27 cellular contexts compared by ENCODE assay signal in genomic region chr7:116454377-116454776, GRCh38. TPM values are rescaled to one million over a fixed set of nuclear protein-coding genes. Genes with fewer than 3 reads are reported as not detected.
"Had no signal": no experiment of that assay in that cellular context is flagged by ENCODE, and none has a peak within 500 bp of the region (broad histone marks: within the 10 kb centered on the region; RNA-seq: fewer than 3 reads in every experiment).

No MANE protein-coding gene starts in this region.

- H3K27me3 ChIP-seq: gastroesophageal sphincter, hepatocyte, pancreas, upper lobe of left lung, vagina had no signal

- H3K4me3 ChIP-seq: gastroesophageal sphincter, hepatocyte, pancreas, prostate gland, smooth muscle cell, upper lobe of left lung, vagina had no signal

- H3K79me2 ChIP-seq: hepatocyte had no signal

- H3K36me3 Mint-ChIP-seq: naive thymus-derived CD4-positive, alpha-beta T cell; stimulated activated memory B cell treated with anti-CD40 and anti-IgM and Interleukin-4, amounts not matched to agents 10 μg/mL and 1 μg/mL and 100 μg/mL, for 72 hours had no signal

- H3K27ac ChIP-seq: gastroesophageal sphincter, hepatocyte, pancreas, prostate gland, upper lobe of left lung, vagina had no signal

- H3K4me1 ChIP-seq: pancreas, prostate gland, vagina had no signal

- H3K9me3 ChIP-seq: gastroesophageal sphincter, pancreas, prostate gland, upper lobe of left lung, vagina had no signal

- H3K4me1 Mint-ChIP-seq: activated B cell treated with CpG ODN at 0.5 μM for 24 hours; activated T-helper 17 cell treated with anti-CD3 and anti-CD28 coated beads, Interleukin-2, amount 50 U/mL, for 72 hours; naive thymus-derived CD4-positive, alpha-beta T cell; stimulated activated memory B cell treated with anti-CD40 and anti-IgM and Interleukin-4, amounts not matched to agents 10 μg/mL and 1 μg/mL and 100 μg/mL, for 72 hours; stimulated activated naive CD8-positive, alpha-beta T cell treated with anti-CD3 and anti-CD28 coated beads, Interleukin-15, amount 100 ng/mL, for 72 hours had no signal

- H3K27ac Mint-ChIP-seq: activated B cell treated with CpG ODN at 0.5 μM for 24 hours; activated CD8-positive, alpha-beta T cell treated with anti-CD3 and anti-CD28 coated beads for 36 hours; activated T-helper 17 cell treated with anti-CD3 and anti-CD28 coated beads, Interleukin-2, amount 50 U/mL, for 72 hours; naive thymus-derived CD4-positive, alpha-beta T cell; stimulated activated memory B cell treated with anti-CD40 and anti-IgM and Interleukin-4, amounts not matched to agents 10 μg/mL and 1 μg/mL and 100 μg/mL, for 72 hours; stimulated activated naive CD8-positive, alpha-beta T cell treated with anti-CD3 and anti-CD28 coated beads, Interleukin-15, amount 100 ng/mL, for 72 hours had no signal

- H3K9me3 Mint-ChIP-seq: activated B cell treated with CpG ODN at 0.5 μM for 24 hours; activated CD8-positive, alpha-beta T cell treated with anti-CD3 and anti-CD28 coated beads for 36 hours; activated T-cell treated with anti-CD3 and anti-CD28 coated beads, Interleukin-2, amount 50 U/mL, for 4 hours; activated T-helper 17 cell treated with anti-CD3 and anti-CD28 coated beads, Interleukin-2, amount 50 U/mL, for 72 hours; naive thymus-derived CD4-positive, alpha-beta T cell; stimulated activated memory B cell treated with anti-CD40 and anti-IgM and Interleukin-4, amounts not matched to agents 10 μg/mL and 1 μg/mL and 100 μg/mL, for 72 hours; stimulated activated naive CD8-positive, alpha-beta T cell treated with anti-CD3 and anti-CD28 coated beads, Interleukin-15, amount 100 ng/mL, for 72 hours had no signal

- H3K4me3 Mint-ChIP-seq: activated B cell treated with CpG ODN at 0.5 μM for 24 hours; activated CD8-positive, alpha-beta T cell treated with anti-CD3 and anti-CD28 coated beads for 36 hours; activated T-cell treated with anti-CD3 and anti-CD28 coated beads, Interleukin-2, amount 50 U/mL, for 4 hours; activated T-helper 17 cell treated with anti-CD3 and anti-CD28 coated beads, Interleukin-2, amount 50 U/mL, for 72 hours; naive thymus-derived CD4-positive, alpha-beta T cell; stimulated activated memory B cell treated with anti-CD40 and anti-IgM and Interleukin-4, amounts not matched to agents 10 μg/mL and 1 μg/mL and 100 μg/mL, for 72 hours; stimulated activated naive CD8-positive, alpha-beta T cell treated with anti-CD3 and anti-CD28 coated beads, Interleukin-15, amount 100 ng/mL, for 72 hours had no signal

- H3K36me3 ChIP-seq: gastroesophageal sphincter, pancreas, prostate gland, upper lobe of left lung, vagina had no signal

- DNase-seq: activated B cell treated with CpG ODN at 0.5 μM for 24 hours; activated CD4-positive, alpha-beta T cell treated with anti-CD3 and anti-CD28 coated beads, Interleukin-2, amount 50 U/mL, for 1 hour; activated CD8-positive, alpha-beta T cell treated with anti-CD3 and anti-CD28 coated beads for 36 hours; activated gamma-delta T cell treated with Interleukin-2 at 50 U/mL for 16 hours; activated naive CD4-positive, alpha-beta T cell treated with anti-CD3 and anti-CD28 coated beads, Interleukin-2, amount 50 U/mL, for 16 hours; activated T-cell treated with anti-CD3 and anti-CD28 coated beads, Interleukin-2, amount 50 U/mL, for 4 hours; amygdala; effector CD8-positive, alpha-beta T cell; left cardiac atrium; midbrain; naive thymus-derived CD4-positive, alpha-beta T cell; pancreas; retina; stimulated activated CD4-positive, alpha-beta T cell treated with anti-CD3 and anti-CD28 coated beads, Interleukin-1b, Interleukin-23, amount 100 ng/mL, for 48 hours; stimulated activated CD4-positive, alpha-beta T cell treated with anti-CD3 and anti-CD28 coated beads, Interleukin-4, amount 100 ng/mL, for 4 hours; stimulated activated CD8-positive, alpha-beta memory T cell treated with anti-CD3 and anti-CD28 coated beads, Interleukin-4, amount 100 ng/mL, for 48 hours; stimulated activated naive CD8-positive, alpha-beta T cell treated with anti-CD3 and anti-CD28 coated beads, Interleukin-15, amount 100 ng/mL, for 72 hours; substantia nigra; upper lobe of left lung had no signal

- ATAC-seq: activated CD8-positive, alpha-beta T cell treated with anti-CD3 and anti-CD28 coated beads for 36 hours; activated T-cell treated with anti-CD3 and anti-CD28 coated beads, Interleukin-2, amount 50 U/mL, for 4 hours; activated T-helper 17 cell treated with anti-CD3 and anti-CD28 coated beads, Interleukin-2, amount 50 U/mL, for 72 hours; gastroesophageal sphincter; left cardiac atrium; naive thymus-derived CD4-positive, alpha-beta T cell; pancreas; sciatic nerve; stimulated activated memory B cell treated with anti-CD40 and anti-IgM and Interleukin-4, amounts not matched to agents 10 μg/mL and 1 μg/mL and 100 μg/mL, for 72 hours; stimulated activated naive CD8-positive, alpha-beta T cell treated with anti-CD3 and anti-CD28 coated beads, Interleukin-15, amount 100 ng/mL, for 72 hours had no signal

- H3K4me2 ChIP-seq: hepatocyte, smooth muscle cell had no signal

- H2AFZ ChIP-seq: hepatocyte had no signal

RNA-seq across cellular contexts. Expression of gene CAV2, which starts 45.2 kb away (rescaled TPM):
- total RNA-seq: activated B cell treated with CpG ODN at 0.5 μM for 24 hours; activated CD8-positive, alpha-beta T cell treated with anti-CD3 and anti-CD28 coated beads for 36 hours had no signal
